Comparison of ENCODE assay signal across 2 cellular contexts in genomic region chr2:168456526-168457176, GRCh38.
TF ChIP-seq lines count a peak whose summit lies in the region.

No MANE protein-coding gene starts in this region.

TF ChIP-seq in Ishikawa, 13 proteins besides CTCF, POLR2A, EP300 and RAD21 (continued from another document):
- 0 out of 2 replicates have a peak, but pooled peaks have one; percentile 33 for TF ChIP-seq TAF1 (IDR thresholded peaks at IDR 0.05; ENCODE audit: low read depth)
- TF ChIP-seq FOXM1 (IDR thresholded peaks at IDR 0.05; ENCODE audit: borderline replicate concordance, low read depth): no peak
- peak; percentile 56; the same call in 1 of the 2 replicates for TF ChIP-seq MAX (IDR thresholded peaks at IDR 0.05)
- TF ChIP-seq TEAD4 (IDR thresholded peaks at IDR 0.05): no peak; the same call in 1 of the 2 replicates
- peak; percentile 91 for TF ChIP-seq ZBTB7A (IDR thresholded peaks at IDR 0.05; ENCODE audit: low read depth)
- no peak for TF ChIP-seq CREB1 (IDR thresholded peaks at IDR 0.05; ENCODE audit: low read depth)
- TF ChIP-seq NFIC (IDR thresholded peaks at IDR 0.05): no peak

TF ChIP-seq in WTC11, 78 proteins besides CTCF, POLR2A, EP300 and RAD21 (continued from another document):
- TF ChIP-seq ZNF281 (CRISPR knock-in tag; IDR thresholded peaks at IDR 0.05) (no peak), ZNF425 (CRISPR knock-in tag; conservative IDR thresholded peaks at IDR 0.05) (no peak), ZBTB43 (CRISPR knock-in tag; IDR thresholded peaks at IDR 0.05) (0 out of 2 replicates have a peak, but pooled peaks have one; percentile 25), HMGXB4 (CRISPR knock-in tag; IDR thresholded peaks at IDR 0.05) (peak; percentile 43; the same call in 1 of the 2 replicates), ZBTB21 (CRISPR knock-in tag; IDR thresholded peaks at IDR 0.05; ENCODE audit: borderline replicate concordance) (0 out of 2 replicates have a peak, but pooled peaks have one; percentile 67)
TF ChIP-seq in WTC11: peak in this region for 10.
